In genomic region chr12:112012775-112013600, GRCh38 we compare ENCODE assay signal across 8 cellular contexts. TPM values are rescaled to one million over a fixed set of nuclear protein-coding genes. Genes with fewer than 3 reads are reported as not detected.
DNase-seq lines count a peak whose midpoint lies in the region; ATAC-seq and TF ChIP-seq lines count a peak whose summit lies in the region.

ERP29 (plus strand) TSS chr12:112013426; CDS start chr12:112013466, 40 bp downstream.
TMEM116 (minus strand) TSS chr12:112013165; CDS start chr12:112005270, 7,895 bp downstream.

- ATAC-seq in GM19035 (IDR thresholded peaks at IDR 0.05; ENCODE audit: unreplicated experiment) = peak; percentile 76
- peak; percentile 72 for ATAC-seq in HG03354 (IDR thresholded peaks at IDR 0.05; ENCODE audit: poor library complexity, severe bottlenecking, unreplicated experiment)

- no peaks in the 10 kb centered on the region for H3K36me3 ChIP-seq in kidney epithelial cell (ENCODE audit: control insufficient read depth, insufficient read depth, low read length)

- DNase-seq in AML-193 (lab: John Stamatoyannopoulos, UW) (peak; percentile 93 to 94), NCI-H446 treated with DMSO at 0.1 percent for 48 hours (lab: John Stamatoyannopoulos, UW) (peak; percentile 93), cerebellar nuclear complex (lab: John Stamatoyannopoulos, UW) (peak; percentile 64 to 93), kidney epithelial cell (ENCODE audit: low read depth) (peak; percentile 81)
- peak; percentile 99 for DNase-seq in activated CD4-positive, CD25-positive, alpha-beta regulatory T cell treated with anti-CD3 and anti-CD28 coated beads, Interleukin-2, amount 50 U/mL, for 72 hours
- peak; percentile 100 for DNase-seq in stimulated activated CD4-positive, alpha-beta T cell treated with anti-CD3 and anti-CD28 coated beads, Interleukin-15, amount 100 ng/mL, for 48 hours (ENCODE audit: low read depth in 2 of 2)

- peak; percentile 54 for TF ChIP-seq CTCF in kidney epithelial cell (IDR thresholded peaks at IDR 0.05; ENCODE audit: insufficient read depth, low read length, poor library complexity, severe bottlenecking)

- H3K4me3 ChIP-seq in kidney epithelial cell (ENCODE audit: low read depth, low read length) = peak within 1 kb of the TSS; percentile 84

- H3K27me3 ChIP-seq in kidney epithelial cell (ENCODE audit: control insufficient read depth, insufficient read depth, low read length) = no peaks in the 10 kb centered on the region

RNA-seq across cellular contexts. Expression of gene ERP29, which starts in this region (rescaled TPM):
- total RNA-seq in kidney epithelial cell = 86.4 and 95.8 TPM in 2 replicates

RNA-seq across cellular contexts. Expression of gene TMEM116, which starts in this region (rescaled TPM):
- total RNA-seq in kidney epithelial cell = 8.2 and 10.7 TPM in 2 replicates

Comparison
In these comparisons a context has a peak if more than half of its experiments do, and no peak if none do; other contexts are left out.
1. Peak in every context shown above with its lines: DNase-seq, ATAC-seq and H3K4me3 ChIP-seq.